In the genomic region with DNA sequence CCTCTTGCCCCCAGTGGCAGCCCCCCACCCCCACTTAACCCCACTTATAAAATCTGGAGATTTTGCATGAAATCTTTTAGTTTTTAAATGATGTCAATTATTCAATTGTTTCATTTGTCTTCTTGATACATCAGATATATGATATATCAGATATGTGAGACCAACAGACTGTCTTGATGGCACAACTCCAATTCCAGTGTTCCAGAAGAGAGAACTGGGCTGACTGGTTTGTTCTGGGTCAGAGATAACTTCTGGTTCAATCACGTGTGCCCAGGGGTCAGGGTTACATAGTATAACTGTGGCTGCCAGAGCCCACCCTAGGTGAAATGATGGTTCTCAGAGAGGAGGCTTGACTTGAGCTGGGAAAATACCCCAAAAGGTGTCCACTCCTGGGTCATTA, we compare ENCODE assay signal across 19 cellular contexts. TPM values are rescaled to one million over a fixed set of nuclear protein-coding genes. Genes with fewer than 3 reads are reported as not detected.
DNase-seq lines count a peak whose midpoint lies in the region; ATAC-seq and TF ChIP-seq lines count a peak whose summit lies in the region.
"Had no signal": no experiment of that assay in that cellular context is flagged by ENCODE, and none has a peak within 500 bp of the region (broad histone marks: within the 10 kb centered on the region; RNA-seq: fewer than 3 reads in every experiment).

No MANE protein-coding gene starts in this region.

- no peak overlapping the region for H3K4me3 Mint-ChIP-seq in activated naive CD4-positive, alpha-beta T cell treated with anti-CD3 and anti-CD28 coated beads, Interleukin-2, amount 50 U/mL, for 24 hours
- H3K4me3 Mint-ChIP-seq in chondrocyte (ENCODE audit: unreplicated experiment) (no peak overlapping the region), endothelial cell (ENCODE audit: unreplicated experiment) (no peak overlapping the region), GM23338 (no peak overlapping the region)
- H3K4me3 Mint-ChIP-seq: CD4-positive, CD25-positive, alpha-beta regulatory T cell; IgD-negative memory B cell had no signal

- H3F3A ChIP-seq in PC-9 (ENCODE audit: insufficient read depth, low read depth): peaks cover 39% of the 10 kb centered on the region
- no peaks in the 10 kb centered on the region for H3F3A ChIP-seq in GM23338 (replicated peaks; ENCODE audit: low read depth)

- no peak for TF ChIP-seq EP300 in suprapubic skin (IDR thresholded peaks at IDR 0.05)

- BruUV-seq in PC-9 (replicated peaks; lab: Mats Ljungman, UMichigan): no TSS peak

- H3K4me1 ChIP-seq in PC-9 (replicated peaks; ENCODE audit: insufficient read depth): peaks cover 49% of the 10 kb centered on the region
- peaks cover 15% of the 10 kb centered on the region for H3K4me1 ChIP-seq in suprapubic skin
- H3K4me1 ChIP-seq in GM23338 (ENCODE audit: insufficient read depth): no peaks in the 10 kb centered on the region; the same call in 1 of the 2 replicates

- H3K9me3 Mint-ChIP-seq in activated naive CD4-positive, alpha-beta T cell treated with anti-CD3 and anti-CD28 coated beads, Interleukin-2, amount 50 U/mL, for 24 hours: no peaks in the 10 kb centered on the region
- H3K9me3 Mint-ChIP-seq in chondrocyte (ENCODE audit: low read depth) (peaks cover 7% of the 10 kb centered on the region), endothelial cell (ENCODE audit: unreplicated experiment) (no peaks in the 10 kb centered on the region), GM23338 (no peaks in the 10 kb centered on the region; the same call in 2 of the 3 replicates)

- H3K4me2 ChIP-seq in PC-9 (peak overlapping the region; percentile 81), GM23338 (no peak overlapping the region)

- H3K27ac ChIP-seq in PC-9 (peak overlapping the region; percentile 99), suprapubic skin (peak overlapping the region; percentile 3), GM23338 (ENCODE audit: low read depth) (no peak overlapping the region)

- TF ChIP-seq CTCF in PC-9 (conservative IDR thresholded peaks at IDR 0.05): no peak
- no peak for TF ChIP-seq CTCF in chondrocyte (IDR thresholded peaks at IDR 0.05)
- no peak for TF ChIP-seq CTCF in suprapubic skin (IDR thresholded peaks at IDR 0.05)
- no peak for TF ChIP-seq CTCF in endothelial cell (IDR thresholded peaks at IDR 0.05; ENCODE audit: unreplicated experiment)
- no peak for TF ChIP-seq CTCF in GM23338 (conservative IDR thresholded peaks at IDR 0.05; ENCODE audit: low read depth in 2 of 2)

- ATAC-seq in GM23338: no peak
- ATAC-seq: Right ventricle myocardium inferior had no signal

- intact Hi-C loops in PC-9 (cut with micrococcal nuclease; ENCODE audit: unreplicated experiment): loop anchor here (2.0 to 10.0 kb wide), 3 partner anchors 68 to 405 kb away; partner anchors contain the start of gene VGLL4

- peaks cover 30% of the 10 kb centered on the region for H3K4me1 Mint-ChIP-seq in activated naive CD4-positive, alpha-beta T cell treated with anti-CD3 and anti-CD28 coated beads, Interleukin-2, amount 50 U/mL, for 24 hours
- peaks cover 51% of the 10 kb centered on the region for H3K4me1 Mint-ChIP-seq in chondrocyte (ENCODE audit: low read depth)
- no peaks in the 10 kb centered on the region for H3K4me1 Mint-ChIP-seq in endothelial cell (ENCODE audit: unreplicated experiment)
- H3K4me1 Mint-ChIP-seq in GM23338: peaks cover 6% of the 10 kb centered on the region; the same call in 1 of the 3 replicates
- H3K4me1 Mint-ChIP-seq: IgD-negative memory B cell had no signal

- H3K9me2 ChIP-seq in PC-9 (ENCODE audit: insufficient read depth) (no peaks in the 10 kb centered on the region), GM23338 (ENCODE audit: insufficient read depth) (no peaks in the 10 kb centered on the region)

- CTCF ChIA-PET in PC-9 (lab: Charles Lee): interaction anchor here (0.6 kb wide), 1 partner anchor 1538 kb away, joined by 3 read pairs; no protein-coding TSS in a partner anchor

- peaks cover 8% of the 10 kb centered on the region for H3K9me3 ChIP-seq in PC-9 (ENCODE audit: insufficient read depth, low read depth)
- no peaks in the 10 kb centered on the region for H3K9me3 ChIP-seq in suprapubic skin

- H3K4me3 ChIP-seq in PC-9 (peak overlapping the region; percentile 17; the same call in 1 of the 2 replicates), suprapubic skin (no peak overlapping the region), GM23338 (no peak overlapping the region)

- H3K79me2 ChIP-seq in PC-9 (ENCODE audit: low read depth): peaks cover 27% of the 10 kb centered on the region
- H3K79me2 ChIP-seq in GM23338 (replicated peaks; ENCODE audit: insufficient read depth): no peaks in the 10 kb centered on the region

- H2AFZ ChIP-seq in PC-9: no peak overlapping the region
- H2AFZ ChIP-seq in GM23338: no peak overlapping the region

- POLR2A ChIA-PET in PC-9 (lab: Charles Lee; ENCODE audit: unreplicated experiment): no interaction called here

- peaks cover 4% of the 10 kb centered on the region for H3K36me3 Mint-ChIP-seq in activated naive CD4-positive, alpha-beta T cell treated with anti-CD3 and anti-CD28 coated beads, Interleukin-2, amount 50 U/mL, for 24 hours
- peaks cover 3% of the 10 kb centered on the region for H3K36me3 Mint-ChIP-seq in chondrocyte (ENCODE audit: low read depth)
- no peaks in the 10 kb centered on the region for H3K36me3 Mint-ChIP-seq in endothelial cell (ENCODE audit: low read depth, unreplicated experiment)
- no peaks in the 10 kb centered on the region for H3K36me3 Mint-ChIP-seq in GM23338 (ENCODE audit: low read depth)
- H3K36me3 Mint-ChIP-seq: CD4-positive, CD25-positive, alpha-beta regulatory T cell; IgD-negative memory B cell had no signal

- no peak for DNase-seq in activated naive CD4-positive, alpha-beta T cell treated with Interleukin-2 at 50 U/mL for 16 hours
- DNase-seq in PC-9 (peak in 1 of 2 experiments; percentile 45), chondrocyte (ENCODE audit: low spot score) (no peak), suprapubic skin (ENCODE audit: low spot score in 2 of 2) (no peak), endothelial cell (ENCODE audit: low spot score) (no peak), GM23338 (ENCODE audit: low spot score) (no peak)
- DNase-seq: ACHN; Calu3; CD4-positive, CD25-positive, alpha-beta regulatory T cell; DND-41; GDM1; HCEC 1CT; NCI-H1436; NCI-H2081 treated with DMSO at 0.1 percent for 48 hours; NCI-H526; NK-92 treated with Interleukin-12 subunit alpha and Interleukin-12 subunit beta, amount 100 ng/mL, for 24 hours had no signal

- H3K27me3 Mint-ChIP-seq in activated naive CD4-positive, alpha-beta T cell treated with anti-CD3 and anti-CD28 coated beads, Interleukin-2, amount 50 U/mL, for 24 hours: no peaks in the 10 kb centered on the region
- H3K27me3 Mint-ChIP-seq in chondrocyte (ENCODE audit: low read depth): no peaks in the 10 kb centered on the region
- no peaks in the 10 kb centered on the region for H3K27me3 Mint-ChIP-seq in endothelial cell (ENCODE audit: unreplicated experiment)
- no peaks in the 10 kb centered on the region for H3K27me3 Mint-ChIP-seq in GM23338 (ENCODE audit: insufficient read depth, low read depth, poor library complexity)

- 54% methylated on average over 1 of the region's 1 CpG for WGBS in suprapubic skin

- H3K27me3 ChIP-seq in PC-9 (ENCODE audit: insufficient read depth, low read depth): no peaks in the 10 kb centered on the region
- no peaks in the 10 kb centered on the region for H3K27me3 ChIP-seq in suprapubic skin
- H3K27me3 ChIP-seq in GM23338 (ENCODE audit: insufficient read depth): no peaks in the 10 kb centered on the region

- peak overlapping the region; percentile 98 for H3K27ac Mint-ChIP-seq in activated naive CD4-positive, alpha-beta T cell treated with anti-CD3 and anti-CD28 coated beads, Interleukin-2, amount 50 U/mL, for 24 hours
- H3K27ac Mint-ChIP-seq in chondrocyte (ENCODE audit: unreplicated experiment): peak overlapping the region; percentile 96
- H3K27ac Mint-ChIP-seq in endothelial cell (ENCODE audit: unreplicated experiment): no peak overlapping the region
- no peak overlapping the region for H3K27ac Mint-ChIP-seq in GM23338
- H3K27ac Mint-ChIP-seq: CD4-positive, CD25-positive, alpha-beta regulatory T cell; IgD-negative memory B cell had no signal

- 0 out of 2 replicates have a peak, but pooled peaks cover 4% of the 10 kb centered on the region for H3K36me3 ChIP-seq in PC-9 (ENCODE audit: low read depth)
- no peaks in the 10 kb centered on the region for H3K36me3 ChIP-seq in suprapubic skin
- no peaks in the 10 kb centered on the region for H3K36me3 ChIP-seq in GM23338 (ENCODE audit: insufficient read depth)

- no peaks in the 10 kb centered on the region for H4K20me1 ChIP-seq in PC-9 (ENCODE audit: insufficient read depth)
- H4K20me1 ChIP-seq in GM23338 (replicated peaks; ENCODE audit: insufficient read depth): no peaks in the 10 kb centered on the region

- no peak for TF ChIP-seq POLR2A in suprapubic skin (IDR thresholded peaks at IDR 0.05)

TF ChIP-seq in GM23338, 12 proteins besides CTCF, POLR2A, EP300 and RAD21:
- no peak for TF ChIP-seq STAT1 (IDR thresholded peaks at IDR 0.05; ENCODE audit: unreplicated experiment)

RNA-seq across cellular contexts. Expression of gene ATG7, which starts 32.4 kb away (rescaled TPM):
- total RNA-seq in PC-9 (2021): 53.1 and 56.1 TPM in 2 replicates
- total RNA-seq in chondrocyte: 27.4 to 34.3 TPM (median 29.0 TPM) in 3 replicates
- total RNA-seq in suprapubic skin: 100 to 1,000 TPM in 1 of 4 donors, 10 to 100 TPM in 3; 49.4 to 145 (median 82.1) TPM
- 30.6 TPM for total RNA-seq in endothelial cell (ENCODE audit: unreplicated experiment)
- total RNA-seq in GM23338 (2014; rRNA removed; shearing (Covaris generic)): 16.0 and 36.7 TPM in 2 replicates
- 16.0 and 16.2 TPM in 2 replicates for polyA plus RNA-seq in GM23338 (2016; fragmentation: Nextera tagmentation; extraction: Ambion mirVana)

Comparison
In these comparisons a context has a peak if more than half of its experiments do, and no peak if none do; other contexts are left out.
1. H3K27ac Mint-ChIP-seq: peak in activated naive CD4-positive, alpha-beta T cell treated with anti-CD3 and anti-CD28 coated beads, Interleukin-2, amount 50 U/mL, for 24 hours (single experiment) and chondrocyte (single experiment); none in endothelial cell (single experiment) and GM23338 (single experiment).